In the genomic region with DNA sequence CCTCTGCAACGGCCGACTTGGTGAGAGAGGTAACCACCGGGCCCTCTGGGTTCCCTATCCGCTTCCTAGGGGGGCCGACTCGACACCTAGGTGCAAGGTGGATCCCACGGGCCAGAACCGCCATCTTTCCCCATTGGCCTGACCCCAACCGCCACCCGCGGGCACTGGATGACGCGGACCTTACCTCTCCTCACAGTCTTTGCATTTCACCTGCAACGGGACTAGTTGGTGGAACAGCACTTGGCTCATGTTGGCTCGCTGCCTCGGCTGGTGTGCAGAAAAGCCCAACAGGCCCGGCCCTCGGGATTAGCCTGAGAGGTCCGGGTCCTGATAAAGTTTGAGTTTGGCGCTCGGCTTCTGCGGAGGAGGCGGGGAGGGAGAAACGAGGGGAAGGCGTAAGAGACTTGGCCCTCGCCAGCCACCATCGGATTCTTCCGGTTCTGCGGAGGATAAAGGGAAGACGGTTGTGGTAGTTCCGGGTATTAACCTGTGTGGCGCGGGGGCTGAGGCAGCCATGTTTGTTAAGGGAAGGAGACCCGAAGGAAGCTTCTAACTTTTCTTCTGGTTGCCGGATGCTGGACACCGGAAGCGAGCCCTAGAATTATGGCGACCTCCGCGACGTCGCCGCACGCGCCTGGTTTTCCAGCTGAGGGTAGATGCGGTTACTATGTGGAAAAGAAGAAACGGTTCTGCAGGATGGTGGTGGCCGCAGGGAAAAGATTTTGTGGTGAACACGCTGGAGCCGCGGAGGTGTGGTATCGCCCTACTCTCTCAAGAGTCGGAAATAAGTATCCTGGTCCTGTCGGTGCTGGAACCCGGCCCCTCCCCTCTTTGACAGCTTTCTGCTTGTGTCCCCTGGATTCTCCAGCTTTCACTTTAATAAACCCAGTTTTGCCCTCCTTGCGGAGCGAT, we compare ENCODE assay signal across 8 cellular contexts. TPM values are rescaled to one million over a fixed set of nuclear protein-coding genes. Genes with fewer than 3 reads are reported as not detected.
DNase-seq lines count a peak whose midpoint lies in the region; ATAC-seq lines count a peak whose summit lies in the region.

A gene with protein sequence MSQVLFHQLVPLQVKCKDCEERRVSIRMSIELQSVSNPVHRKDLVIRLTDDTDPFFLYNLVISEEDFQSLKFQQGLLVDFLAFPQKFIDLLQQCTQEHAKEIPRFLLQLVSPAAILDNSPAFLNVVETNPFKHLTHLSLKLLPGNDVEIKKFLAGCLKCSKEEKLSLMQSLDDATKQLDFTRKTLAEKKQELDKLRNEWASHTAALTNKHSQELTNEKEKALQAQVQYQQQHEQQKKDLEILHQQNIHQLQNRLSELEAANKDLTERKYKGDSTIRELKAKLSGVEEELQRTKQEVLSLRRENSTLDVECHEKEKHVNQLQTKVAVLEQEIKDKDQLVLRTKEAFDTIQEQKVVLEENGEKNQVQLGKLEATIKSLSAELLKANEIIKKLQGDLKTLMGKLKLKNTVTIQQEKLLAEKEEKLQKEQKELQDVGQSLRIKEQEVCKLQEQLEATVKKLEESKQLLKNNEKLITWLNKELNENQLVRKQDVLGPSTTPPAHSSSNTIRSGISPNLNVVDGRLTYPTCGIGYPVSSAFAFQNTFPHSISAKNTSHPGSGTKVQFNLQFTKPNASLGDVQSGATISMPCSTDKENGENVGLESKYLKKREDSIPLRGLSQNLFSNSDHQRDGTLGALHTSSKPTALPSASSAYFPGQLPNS (minus strand): TSS at position 365 of the 912 bp plus-strand sequence. CDS start 116 bp downstream, at position 249.
Gene TRMT13 (plus strand): TSS at position 598 of the 912 bp plus-strand sequence. CDS start 6 bp downstream, at position 604.

- peak within 1 kb of the TSS; percentile 42 to 83 (median 76); a peak in 21 of 22 replicates for H3K27ac ChIP-seq in BLaER1 treated with 17β-estradiol and CSF1 and Interleukin-3, amounts not matched to agents 10 nM and 100 nM

- peak within 1 kb of the TSS; percentile 83 to 96 (median 90) for H3K4me2 ChIP-seq in BLaER1 treated with 17β-estradiol and CSF1 and Interleukin-3, amounts not matched to agents 10 nM and 100 nM

- peaks cover 22 to 37% (median 29%) of the 10 kb centered on the region in 10 experiments for H3K4me1 ChIP-seq in BLaER1 treated with 17β-estradiol and CSF1 and Interleukin-3, amounts not matched to agents 10 nM and 100 nM

- H3K4me3 ChIP-seq in BLaER1 treated with 17β-estradiol and CSF1 and Interleukin-3, amounts not matched to agents 10 nM and 100 nM = peak within 1 kb of the TSS; percentile 79 to 98 (median 90)

- ATAC-seq in GM19351 (IDR thresholded peaks at IDR 0.05; ENCODE audit: unreplicated experiment) (peak; percentile 85), HG03521 (IDR thresholded peaks at IDR 0.05; ENCODE audit: unreplicated experiment) (peak; percentile 87), left lobe of liver (peak; percentile 96)

- H3K36me3 ChIP-seq in BLaER1 treated with 17β-estradiol and CSF1 and Interleukin-3, amounts not matched to agents 10 nM and 100 nM = peaks cover 14 to 25% (median 19%) of the 10 kb centered on the region in 11 experiments

- peak; percentile 98 for DNase-seq in NCI-H748 (lab: John Stamatoyannopoulos, UW; ENCODE audit: unreplicated experiment)
- peak; percentile 91 for DNase-seq in activated CD4-positive, alpha-beta T cell treated with anti-CD3 and anti-CD28 coated beads, Interleukin-2, amount 50 U/mL, for 1 hour
- DNase-seq in dedifferentiated amniotic fluid mesenchymal stem cell (ENCODE audit: extremely low spot score) = peak; percentile 99
- DNase-seq in left lobe of liver (ENCODE audit: low spot score) = peak; percentile 99
- peak; percentile 94 for DNase-seq in stimulated activated CD4-positive, alpha-beta T cell treated with anti-CD3 and anti-CD28 coated beads, Interleukin-2, amount 100 ng/mL, for 4 hours (ENCODE audit: low read depth)

- H4K20me1 ChIP-seq in BLaER1 treated with 17β-estradiol and CSF1 and Interleukin-3, amounts not matched to agents 10 nM and 100 nM = no peaks in the 10 kb centered on the region; a peak in 1 of 22 replicates

- H3K9ac ChIP-seq in BLaER1 treated with 17β-estradiol and CSF1 and Interleukin-3, amounts not matched to agents 10 nM and 100 nM = peak within 1 kb of the TSS; percentile 75 to 86 (median 83)

- no peaks in the 10 kb centered on the region for H3K27me3 ChIP-seq in BLaER1 treated with 17β-estradiol and CSF1 and Interleukin-3, amounts not matched to agents 10 nM and 100 nM

- H3K9me3 ChIP-seq in BLaER1 treated with 17β-estradiol and CSF1 and Interleukin-3, amounts not matched to agents 10 nM and 100 nM (replicated peaks in 1 of 11) = no peaks in the 10 kb centered on the region

RNA-seq across cellular contexts. Expression of the first gene that starts in this region (rescaled TPM):
- total RNA-seq in left lobe of liver = 0.88 TPM

RNA-seq across cellular contexts. Expression of gene TRMT13, which starts in this region (rescaled TPM):
- total RNA-seq in left lobe of liver = 4.9 TPM

Comparison
In these comparisons a context has a peak if more than half of its experiments do, and no peak if none do; other contexts are left out.
1. Peak in every context shown above with its lines: DNase-seq, ATAC-seq, H3K4me3 ChIP-seq and H3K27ac ChIP-seq.